1 cellular context compared by ENCODE assay signal in genomic region chr2:85183078-85183477, GRCh38.
TF ChIP-seq lines count a peak whose summit lies in the region.

No MANE protein-coding gene starts in this region.

TF ChIP-seq in GM23338, 12 proteins besides CTCF, POLR2A, EP300 and RAD21 (continued from another document):
- TF ChIP-seq ZNF462 (CRISPR knock-in tag; IDR thresholded peaks at IDR 0.05) (no peak), NANOG (IDR thresholded peaks at IDR 0.05; ENCODE audit: borderline replicate concordance) (no peak), STAT1 (IDR thresholded peaks at IDR 0.05; ENCODE audit: unreplicated experiment) (no peak), CREB1 (CRISPR knock-in tag; IDR thresholded peaks at IDR 0.05; ENCODE audit: low read depth) (no peak), POLR2AphosphoS5 (IDR thresholded peaks at IDR 0.05; ENCODE audit: low read depth) (no peak), REST (IDR thresholded peaks at IDR 0.05; ENCODE audit: unreplicated experiment) (no peak), ETS1 (IDR thresholded peaks at IDR 0.05) (no peak), EZH2 (IDR thresholded peaks at IDR 0.05; ENCODE audit: low read depth, unreplicated experiment) (no peak), EZH2phosphoT487 (IDR thresholded peaks at IDR 0.05; ENCODE audit: unreplicated experiment) (no peak), ZNF331 (CRISPR knock-in tag; IDR thresholded peaks at IDR 0.05; ENCODE audit: low read depth) (no peak)
TF ChIP-seq in GM23338: peak in this region for 0.
